Comparison of ENCODE assay signal across 11 cellular contexts in the genomic region with DNA sequence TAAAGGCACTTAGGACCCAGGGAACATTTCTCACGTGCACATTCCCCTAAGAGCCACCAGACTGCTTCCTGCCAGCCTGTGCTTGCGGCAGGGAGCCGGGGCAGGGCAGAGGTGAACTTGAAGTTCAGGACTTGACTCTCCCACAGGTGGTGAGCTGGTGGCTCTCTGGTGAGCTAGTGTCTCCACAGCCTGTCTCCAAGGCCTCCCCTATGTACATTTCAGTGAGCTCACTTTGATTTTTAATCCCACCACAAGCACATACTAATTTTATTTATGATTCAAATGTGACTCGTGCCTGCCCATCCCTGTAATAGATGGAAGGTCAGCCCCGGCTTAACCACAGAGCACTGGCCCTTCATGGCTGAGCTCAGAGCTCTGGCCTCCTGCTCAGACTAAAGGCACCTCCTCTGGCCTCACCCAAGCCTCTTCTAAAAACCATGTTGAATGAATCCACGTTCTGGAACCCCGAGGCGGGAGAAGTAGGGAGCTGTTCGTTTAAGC. TPM values are rescaled to one million over a fixed set of nuclear protein-coding genes. Genes with fewer than 3 reads are reported as not detected.
DNase-seq lines count a peak whose midpoint lies in the region; ATAC-seq lines count a peak whose summit lies in the region.
"Had no signal": no experiment of that assay in that cellular context is flagged by ENCODE, and none has a peak within 500 bp of the region (broad histone marks: within the 10 kb centered on the region; RNA-seq: fewer than 3 reads in every experiment).

No MANE protein-coding gene starts in this region.

- intact Hi-C loops in activated CD4-positive, alpha-beta T cell treated with anti-CD3 and anti-CD28 coated beads for 36 hours (cut with DNase I, micrococcal nuclease), result no loop called here

- peaks cover 33% of the 10 kb centered on the region for H3K36me3 Mint-ChIP-seq in activated CD4-positive, alpha-beta T cell treated with anti-CD3 and anti-CD28 coated beads for 36 hours (ENCODE audit: low read depth)
- peaks cover 7% of the 10 kb centered on the region for H3K36me3 Mint-ChIP-seq in activated naive CD8-positive, alpha-beta T cell treated with anti-CD3 and anti-CD28 coated beads for 36 hours

- H3K4me1 Mint-ChIP-seq in activated CD4-positive, alpha-beta T cell treated with anti-CD3 and anti-CD28 coated beads for 36 hours, result peaks cover 84% of the 10 kb centered on the region
- H3K4me1 Mint-ChIP-seq in activated naive CD8-positive, alpha-beta T cell treated with anti-CD3 and anti-CD28 coated beads for 36 hours, result peaks cover 74% of the 10 kb centered on the region

- H3K9me3 Mint-ChIP-seq in activated CD4-positive, alpha-beta T cell treated with anti-CD3 and anti-CD28 coated beads for 36 hours (ENCODE audit: low read depth), result no peaks in the 10 kb centered on the region
- no peaks in the 10 kb centered on the region for H3K9me3 Mint-ChIP-seq in activated naive CD8-positive, alpha-beta T cell treated with anti-CD3 and anti-CD28 coated beads for 36 hours

- no peak for ATAC-seq in activated CD4-positive, alpha-beta T cell treated with anti-CD3 and anti-CD28 coated beads for 36 hours
- ATAC-seq in GM18861 (IDR thresholded peaks at IDR 0.05; ENCODE audit: unreplicated experiment), result no peak
- ATAC-seq: pancreas had no signal

- peak overlapping the region; percentile 39 for H3K27ac ChIP-seq in layer of hippocampus (ENCODE audit: low read depth, low read length)
- peak overlapping the region; percentile 29 for H3K27ac ChIP-seq in temporal lobe (ENCODE audit: low read depth, low read length)
- H3K27ac ChIP-seq: pancreas had no signal

- H3K27me3 Mint-ChIP-seq in activated CD4-positive, alpha-beta T cell treated with anti-CD3 and anti-CD28 coated beads for 36 hours, result no peaks in the 10 kb centered on the region
- H3K27me3 Mint-ChIP-seq in activated naive CD8-positive, alpha-beta T cell treated with anti-CD3 and anti-CD28 coated beads for 36 hours, result no peaks in the 10 kb centered on the region

- CTCF ChIA-PET in activated CD4-positive, alpha-beta T cell treated with anti-CD3 and anti-CD28 coated beads for 36 hours (lab: Charles Lee), result interaction anchor here (1.1 kb wide), 1 partner anchor 14 kb away, joined by 3 read pairs; no protein-coding TSS in a partner anchor

- no peak overlapping the region for H3K4me3 Mint-ChIP-seq in activated CD4-positive, alpha-beta T cell treated with anti-CD3 and anti-CD28 coated beads for 36 hours
- H3K4me3 Mint-ChIP-seq in activated naive CD8-positive, alpha-beta T cell treated with anti-CD3 and anti-CD28 coated beads for 36 hours, result no peak overlapping the region

- H3K27me3 ChIP-seq in layer of hippocampus (ENCODE audit: control insufficient read depth, insufficient read depth, low read length), result no peaks in the 10 kb centered on the region
- H3K27me3 ChIP-seq: pancreas had no signal

- POLR2A ChIA-PET in activated CD4-positive, alpha-beta T cell treated with anti-CD3 and anti-CD28 coated beads for 36 hours (lab: Charles Lee), result no interaction called here

- peak overlapping the region; percentile 48 for H3K27ac Mint-ChIP-seq in activated CD4-positive, alpha-beta T cell treated with anti-CD3 and anti-CD28 coated beads for 36 hours
- peak overlapping the region; percentile 72 for H3K27ac Mint-ChIP-seq in activated naive CD8-positive, alpha-beta T cell treated with anti-CD3 and anti-CD28 coated beads for 36 hours

- no peak for DNase-seq in activated CD4-positive, alpha-beta T cell treated with anti-CD3 and anti-CD28 coated beads for 36 hours
- DNase-seq in activated CD4-positive, alpha-beta T cell treated with anti-CD3 and anti-CD28 coated beads for 48 hours, result no peak
- DNase-seq in activated naive CD8-positive, alpha-beta T cell treated with anti-CD3 and anti-CD28 coated beads for 36 hours, result no peak
- DNase-seq in NCI-H1048 (lab: John Stamatoyannopoulos, UW), result no peak
- DNase-seq in activated CD4-positive, alpha-beta T cell treated with anti-CD3 and anti-CD28 coated beads for 4 hours, result no peak
- DNase-seq: activated CD4-positive, alpha-beta T cell treated with anti-CD3 and anti-CD28 coated beads, Interleukin-2, amount 50 U/mL, for 48 hours; NCI-H345 had no signal

RNA-seq across cellular contexts. Expression of a gene that starts 9.2 kb away (rescaled TPM):
- total RNA-seq in activated CD4-positive, alpha-beta T cell treated with anti-CD3 and anti-CD28 coated beads for 36 hours, result 1 to 10 TPM; 6.0 to 7.2 TPM
- total RNA-seq in activated naive CD8-positive, alpha-beta T cell treated with anti-CD3 and anti-CD28 coated beads for 36 hours, result 10 to 100 TPM; 10.3 to 11.2 TPM
- total RNA-seq in temporal lobe, result 159 TPM

Comparison
In these comparisons a context has a peak if more than half of its experiments do, and no peak if none do; other contexts are left out.
1. RNA of a gene that starts 9.2 kb away (total RNA-seq): 159 TPM in temporal lobe (single experiment); 10.3 to 11.2 TPM in activated naive CD8-positive, alpha-beta T cell treated with anti-CD3 and anti-CD28 coated beads for 36 hours and 6.0 to 7.2 TPM in activated CD4-positive, alpha-beta T cell treated with anti-CD3 and anti-CD28 coated beads for 36 hours; every median in the first group is over 10 times any median in the second.